In genomic region chr5:1055896-1056610, GRCh38 we compare ENCODE assay signal across 20 cellular contexts. TPM values are rescaled to one million over a fixed set of nuclear protein-coding genes. Genes with fewer than 3 reads are reported as not detected.
A peak's percentile ranks its signal among the peaks of the same experiment; 100 is the strongest.
DNase-seq lines count a peak whose midpoint lies in the region; ATAC-seq and TF ChIP-seq lines count a peak whose summit lies in the region.
"Had no signal": no experiment of that assay in that cellular context is flagged by ENCODE, and none has a peak within 500 bp of the region (broad histone marks: within the 10 kb centered on the region; RNA-seq: fewer than 3 reads in every experiment).

No MANE protein-coding gene starts in this region.

- intact Hi-C loops in Right ventricle myocardium superior (cut with DNase I) (no loop called here), cardiac septum (cut with DNase I) (loop anchor here (2.0 kb wide), 1 partner anchor 85 kb away; no protein-coding TSS in a partner anchor), right cardiac atrium (cut with DNase I) (no loop called here)

- peak overlapping the region; percentile 34 to 85 (median 81); a peak in 4 of 7 replicates for H3K27ac Mint-ChIP-seq in H9
- H3K27ac Mint-ChIP-seq: CD4-positive, CD25-positive, alpha-beta regulatory T cell had no signal

- ATAC-seq in Right ventricle myocardium superior (ENCODE audit: poor library complexity) (no peak), right cardiac atrium (no peak)
- ATAC-seq: HCT116 had no signal

- no peak overlapping the region for H3K4me2 ChIP-seq in H9 (ENCODE audit: insufficient read depth, insufficient read length, low read length)
- no peak overlapping the region for H3K4me2 ChIP-seq in osteoblast (ENCODE audit: insufficient read depth, low read length)

- H2BK120ac ChIP-seq in H9 (ENCODE audit: low read depth, low read length, poor library complexity, severe bottlenecking): no peak overlapping the region

- H3K14ac ChIP-seq in H9 (ENCODE audit: insufficient read depth, low read length): no peak overlapping the region

- no peak overlapping the region for H2BK15ac ChIP-seq in H9 (ENCODE audit: low read depth, low read length)

- no peaks in the 10 kb centered on the region for H3K4me1 Mint-ChIP-seq in H9
- H3K4me1 Mint-ChIP-seq: CD4-positive, CD25-positive, alpha-beta regulatory T cell had no signal

- no peaks in the 10 kb centered on the region for H3K79me1 ChIP-seq in H9 (ENCODE audit: insufficient read depth, low read depth, low read length, poor library complexity, severe bottlenecking)

- H3K27me3 Mint-ChIP-seq in H9 (ENCODE audit: low read depth): no peaks in the 10 kb centered on the region
- H3K27me3 Mint-ChIP-seq: CD4-positive, CD25-positive, alpha-beta regulatory T cell had no signal

- no peak overlapping the region for H4K91ac ChIP-seq in H9 (ENCODE audit: insufficient read length, low read depth, low read length)

- no peak overlapping the region for H3K23ac ChIP-seq in H9 (ENCODE audit: insufficient read length, low read depth, low read length)

- H3K27me3 ChIP-seq in H9 (ENCODE audit: insufficient read depth, low read length) (no peaks in the 10 kb centered on the region), right cardiac atrium (ENCODE audit: control insufficient read depth, insufficient read depth) (no peaks in the 10 kb centered on the region), osteoblast (ENCODE audit: insufficient read depth, low read length) (no peaks in the 10 kb centered on the region)
- H3K27me3 ChIP-seq: SJCRH30 had no signal

- H3T11ph ChIP-seq in H9 (ENCODE audit: low read length): no peak overlapping the region

- H3K9ac ChIP-seq in H9 (ENCODE audit: extremely low read depth, insufficient read length, low read length): no peak overlapping the region

- no peak overlapping the region for H3K4ac ChIP-seq in H9 (ENCODE audit: low read depth, low read length)

- no peak overlapping the region for H4K5ac ChIP-seq in H9 (ENCODE audit: insufficient read length, low read depth, low read length)

- H3K4me1 ChIP-seq in H9 (ENCODE audit: insufficient read depth, low read length): no peaks in the 10 kb centered on the region
- H3K4me1 ChIP-seq in right cardiac atrium (ENCODE audit: control insufficient read depth, insufficient read depth, low read length): no peaks in the 10 kb centered on the region
- no peaks in the 10 kb centered on the region for H3K4me1 ChIP-seq in osteoblast (ENCODE audit: insufficient read depth, low read length)
- H3K4me1 ChIP-seq: Caco-2, SJCRH30 had no signal

- H2AK5ac ChIP-seq in H9 (ENCODE audit: insufficient read length, low read length): no peak overlapping the region

- no peak overlapping the region for H2BK20ac ChIP-seq in H9 (ENCODE audit: low read depth, low read length, poor library complexity, severe bottlenecking)

- no peaks in the 10 kb centered on the region for H3K9me3 Mint-ChIP-seq in H9

- H3K36me3 ChIP-seq in osteoblast (ENCODE audit: insufficient read depth, low read length): no peaks in the 10 kb centered on the region
- H3K36me3 ChIP-seq: SJCRH30 had no signal

- H3K4me3 ChIP-seq in right cardiac atrium (ENCODE audit: low read length) (no peak overlapping the region), osteoblast (ENCODE audit: insufficient read depth, low read length) (no peak overlapping the region)
- H3K4me3 ChIP-seq: SJCRH30 had no signal

- no peak overlapping the region for H4K8ac ChIP-seq in H9 (replicated peaks; ENCODE audit: insufficient read length, low read depth, low read length)

- H3K79me2 ChIP-seq in H9 (ENCODE audit: insufficient read depth, low read length): no peaks in the 10 kb centered on the region
- no peaks in the 10 kb centered on the region for H3K79me2 ChIP-seq in osteoblast (ENCODE audit: insufficient read depth, low read length)

- H3K56ac ChIP-seq in H9 (ENCODE audit: insufficient read length, low read depth, low read length): no peak overlapping the region

- H3K36me3 Mint-ChIP-seq in H9 (ENCODE audit: insufficient read depth in 1 of 3, low read depth in 3 of 3): peaks cover 6 to 40% (median 38%) of the 10 kb centered on the region in 3 experiments

- H2BK5ac ChIP-seq in H9 (ENCODE audit: insufficient read length, low read length): no peak overlapping the region

- DNase-seq in Right ventricle myocardium superior (peak; percentile 42), cardiac septum (ENCODE audit: low spot score) (no peak), H9 (no peak), right cardiac atrium (peak; percentile 16 to 58 (median 40)), osteoblast (ENCODE audit: insufficient read length, low spot score, missing footprints) (peak; percentile 88), NCI-H2029 (lab: John Stamatoyannopoulos, UW) (no peak), cerebellar cortex (ENCODE audit: low spot score) (no peak)
- DNase-seq: AML-193; Caco-2; CD4-positive, CD25-positive, alpha-beta regulatory T cell; DMS53; KBM-7; MV-4-11; NCI-H1417; NCI-H187 treated with DMSO at 0.1 percent for 48 hours; NCI-H69; NK-92 treated with Interleukin-12 subunit alpha and Interleukin-12 subunit beta, amount 100 ng/mL, for 24 hours; OCI-M1; SJCRH30 had no signal

- no peak for TF ChIP-seq CTCF in H9 (conservative IDR thresholded peaks at IDR 0.05)
- no peak for TF ChIP-seq CTCF in osteoblast (IDR thresholded peaks at IDR 0.05; ENCODE audit: extremely low read depth, low read depth, low read length)

- H3K23me2 ChIP-seq in H9 (ENCODE audit: insufficient read length, low read depth, low read length, poor library complexity, severe bottlenecking): no peaks in the 10 kb centered on the region

- no peak overlapping the region for H3K18ac ChIP-seq in H9 (ENCODE audit: insufficient read length, low read depth, low read length)

- no peak overlapping the region for H2AFZ ChIP-seq in H9 (ENCODE audit: low read length)
- no peak overlapping the region for H2AFZ ChIP-seq in osteoblast (ENCODE audit: low read length)

- WGBS in H9 (ENCODE audit: extremely low coverage, insufficient read length, low lambda C conversion rate): no CpG with 5 or more reads among the region's 39 CpGs
- 90% methylated on average over 39 of the region's 39 CpGs for WGBS in right cardiac atrium

- H2BK12ac ChIP-seq in H9 (ENCODE audit: insufficient read length, low read depth, low read length): no peak overlapping the region

- H3K9me3 ChIP-seq in H9 (ENCODE audit: control insufficient read depth, low read depth, low read length) (no peaks in the 10 kb centered on the region), right cardiac atrium (ENCODE audit: control insufficient read depth, low read length) (no peaks in the 10 kb centered on the region), osteoblast (ENCODE audit: low read depth, low read length) (no peaks in the 10 kb centered on the region)
- H3K9me3 ChIP-seq: Caco-2, SJCRH30 had no signal

- no peak overlapping the region for H3K4me3 Mint-ChIP-seq in H9
- H3K4me3 Mint-ChIP-seq: CD4-positive, CD25-positive, alpha-beta regulatory T cell had no signal

- no peaks in the 10 kb centered on the region for H4K20me1 ChIP-seq in H9 (ENCODE audit: control insufficient read depth, insufficient read depth, insufficient read length)
- no peaks in the 10 kb centered on the region for H4K20me1 ChIP-seq in osteoblast (ENCODE audit: insufficient read depth, low read length)

- H3K27ac ChIP-seq in H9 (ENCODE audit: insufficient read length, low read depth, low read length): no peak overlapping the region
- H3K27ac ChIP-seq in right cardiac atrium (ENCODE audit: low read length): no peak overlapping the region
- H3K27ac ChIP-seq in osteoblast (ENCODE audit: low read depth, low read length): no peak overlapping the region
- H3K27ac ChIP-seq: SJCRH30 had no signal

RNA-seq across cellular contexts. Expression of gene NKD2, which starts 47.5 kb away (rescaled TPM):
- total RNA-seq in Right ventricle myocardium superior: 2.8 TPM
- 3.6 TPM for total RNA-seq in cardiac septum
- total RNA-seq in H9 (2021): 7.3 and 7.7 TPM in 2 replicates
- 1 to 10 TPM; 1.9 to 8.6 (median 3.1) TPM for total RNA-seq in right cardiac atrium
- polyA plus RNA-seq in right cardiac atrium: 2.6 TPM
- under 0.01 TPM in 1 of 2 replicates, not detected in the other for total RNA-seq in osteoblast
- total RNA-seq: CD4-positive, CD25-positive, alpha-beta regulatory T cell; SJCRH30 had no signal
- polyA plus RNA-seq: CD4-positive, CD25-positive, alpha-beta regulatory T cell had no signal

RNA-seq across cellular contexts. Expression of gene SLC12A7, which starts 55.8 kb away (rescaled TPM):
- total RNA-seq in Right ventricle myocardium superior (172 TPM), cardiac septum (127 TPM), H9 (2021) (30.8 and 30.9 TPM in 2 replicates), right cardiac atrium (10 to 100 TPM; 57.2 to 80.5 (median 65.6) TPM), osteoblast (6.9 and 8.0 TPM in 2 replicates)
- 28.5 TPM for polyA plus RNA-seq in right cardiac atrium

Comparison
In these comparisons a context has a peak if more than half of its experiments do, and no peak if none do; other contexts are left out.
1. DNase-seq: peak in Right ventricle myocardium superior (single experiment), right cardiac atrium (3 of 3) and osteoblast (single experiment); none in cardiac septum (single experiment), H9 (single experiment), NCI-H2029 (single experiment) and cerebellar cortex (single experiment).